Comparison of ENCODE assay signal across 8 cellular contexts in genomic region chr11:21511835-21512440, GRCh38.
DNase-seq lines count a peak whose midpoint lies in the region; ATAC-seq and TF ChIP-seq lines count a peak whose summit lies in the region.

No MANE protein-coding gene starts in this region.

- TF ChIP-seq CTCF in AG09319 (IDR thresholded peaks at IDR 0.05; ENCODE audit: low read depth, low read length): peak; percentile 43
- TF ChIP-seq CTCF in GM13976 (IDR thresholded peaks at IDR 0.05; ENCODE audit: borderline replicate concordance, control extremely low read depth, extremely low read depth, insufficient read depth, missing control alignments): peak; percentile 59
- peak; percentile 87 for TF ChIP-seq CTCF in foreskin keratinocyte (conservative IDR thresholded peaks at IDR 0.05)

- DNase-seq in AG09319 (ENCODE audit: extremely low read depth, low read depth) (peak; percentile 14), GM13976 (ENCODE audit: low spot score) (peak; percentile 21), NCI-H128 (lab: John Stamatoyannopoulos, UW; ENCODE audit: unreplicated experiment) (peak; percentile 73), T1000 (lab: John Stamatoyannopoulos, UW) (peak; percentile 19), foreskin keratinocyte (peak; percentile 51 to 76), putamen (ENCODE audit: low spot score) (peak; percentile 16), AG20443 (ENCODE audit: low spot score) (no peak)

- no peaks in the 10 kb centered on the region for H3K27me3 ChIP-seq in foreskin keratinocyte

- ATAC-seq in HG02870 (IDR thresholded peaks at IDR 0.05; ENCODE audit: unreplicated experiment) (peak; percentile 78), foreskin keratinocyte (peak; percentile 96)

- H3K27ac ChIP-seq in foreskin keratinocyte: no peak overlapping the region

- no peaks in the 10 kb centered on the region for H3K4me1 ChIP-seq in foreskin keratinocyte

- in situ Hi-C loops in GM13976 (cut with MboI; ENCODE audit: low sequenced_read_pairs, unreplicated experiment): loop anchor here (25.0 kb wide), 1 partner anchor 875 kb away; no protein-coding TSS in a partner anchor
